In the genomic region with DNA sequence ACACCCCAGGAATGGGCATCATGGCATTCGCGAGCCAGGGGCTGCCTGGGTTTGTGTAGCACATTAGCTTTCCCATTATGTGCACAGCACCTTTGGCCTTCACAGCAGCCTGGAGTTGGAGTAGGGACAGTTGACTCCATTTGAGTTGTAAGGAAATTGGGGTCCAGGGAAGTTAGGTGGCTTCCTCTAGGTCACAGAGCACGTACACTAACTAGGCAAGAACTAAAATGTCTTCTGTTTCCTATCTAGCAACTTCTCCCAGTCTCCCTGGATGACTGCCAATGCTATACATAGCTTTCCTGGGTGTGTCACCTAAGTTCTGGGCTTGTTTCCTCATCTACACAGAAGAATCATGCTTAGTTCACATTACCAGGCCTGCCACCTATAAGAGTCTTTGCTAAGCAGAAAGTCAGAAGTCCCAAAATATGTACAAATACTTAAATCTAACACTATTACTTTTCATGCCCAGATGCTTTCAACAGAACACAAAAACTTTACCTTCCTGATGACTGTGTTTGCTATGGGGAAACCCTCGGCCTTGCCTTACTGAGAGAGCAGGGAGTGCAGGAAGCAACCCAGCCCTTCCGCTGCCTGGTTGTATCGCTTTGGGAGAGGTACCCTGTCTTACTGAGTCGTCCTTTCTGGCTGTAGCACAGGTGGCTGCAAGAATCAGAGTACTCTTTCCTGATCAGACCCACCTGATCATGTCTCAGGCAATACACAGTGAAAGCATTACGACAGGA, we compare ENCODE assay signal across 9 cellular contexts. TPM values are rescaled to one million over a fixed set of nuclear protein-coding genes. Genes with fewer than 3 reads are reported as not detected.
DNase-seq lines count a peak whose midpoint lies in the region; ATAC-seq and TF ChIP-seq lines count a peak whose summit lies in the region.
"Had no signal": no experiment of that assay in that cellular context is flagged by ENCODE, and none has a peak within 500 bp of the region (broad histone marks: within the 10 kb centered on the region; RNA-seq: fewer than 3 reads in every experiment).

No MANE protein-coding gene starts in this region.

- POLR2A ChIA-PET in CD4-positive, alpha-beta memory T cell (lab: Charles Lee; ENCODE audit: partially characterized antibody) = no interaction called here

- no peaks in the 10 kb centered on the region for H3K9me3 ChIP-seq in CD4-positive, alpha-beta memory T cell (ENCODE audit: control insufficient read depth in 1 of 2, low read length in 2 of 2)

- peak overlapping the region; percentile 61 to 71 for H3K4me3 Mint-ChIP-seq in CD14-positive monocyte
- no peak overlapping the region for H3K4me3 Mint-ChIP-seq in natural killer cell treated with Interleukin-12 subunit alpha and Interleukin-12 subunit beta and Interleukin-15 and Interleukin-18, amount 100 ng/mL, for 72 hours
- H3K4me3 Mint-ChIP-seq in CD4-positive, alpha-beta memory T cell = peak overlapping the region in 1 of 8 donors; percentile 12

- H3K4me1 ChIP-seq in CD4-positive, alpha-beta memory T cell (ENCODE audit: insufficient read depth, low read length) = peaks cover 29% of the 10 kb centered on the region

- no peak for TF ChIP-seq CTCF in CD14-positive monocyte (IDR thresholded peaks at IDR 0.05)

- no peak overlapping the region for H3K4me3 ChIP-seq in CD4-positive, alpha-beta memory T cell (ENCODE audit: low read length in 2 of 2)

- H3K36me3 Mint-ChIP-seq in CD14-positive monocyte = peaks cover 86 to 87% of the 10 kb centered on the region in 2 donors
- H3K36me3 Mint-ChIP-seq in natural killer cell treated with Interleukin-12 subunit alpha and Interleukin-12 subunit beta and Interleukin-15 and Interleukin-18, amount 100 ng/mL, for 72 hours = peaks cover 18% of the 10 kb centered on the region
- peaks cover 51 to 86% of the 10 kb centered on the region in 2 donors for H3K36me3 Mint-ChIP-seq in CD4-positive, alpha-beta memory T cell

- no peaks in the 10 kb centered on the region for H3K27me3 ChIP-seq in CD4-positive, alpha-beta memory T cell (ENCODE audit: insufficient read depth, low read length)

- H3K36me3 ChIP-seq in CD4-positive, alpha-beta memory T cell (ENCODE audit: insufficient read depth, low read length) = peaks cover 24% of the 10 kb centered on the region

- peaks cover 99% of the 10 kb centered on the region for H3K4me1 Mint-ChIP-seq in CD14-positive monocyte
- peaks cover 38 to 58% of the 10 kb centered on the region in 2 donors for H3K4me1 Mint-ChIP-seq in natural killer cell treated with Interleukin-12 subunit alpha and Interleukin-12 subunit beta and Interleukin-15 and Interleukin-18, amount 100 ng/mL, for 72 hours (ENCODE audit: low read depth in 2 of 2)
- peaks cover 33 to 74% (median 60%) of the 10 kb centered on the region in 4 donors for H3K4me1 Mint-ChIP-seq in CD4-positive, alpha-beta memory T cell

- DNase-seq in CD14-positive monocyte (ENCODE audit: low spot score) = peak; percentile 86
- DNase-seq in OCI-M1 (lab: John Stamatoyannopoulos, UW) = peak; percentile 82
- DNase-seq in epithelial cell of prostate (ENCODE audit: low read depth, low spot score) = peak; percentile 90
- no peak for DNase-seq in natural killer cell treated with Interleukin-12 subunit alpha and Interleukin-12 subunit beta and Interleukin-15 and Interleukin-18, amount 100 ng/mL, for 72 hours (ENCODE audit: low spot score)
- no peak for DNase-seq in CD4-positive, alpha-beta memory T cell
- no peak for DNase-seq in activated naive CD4-positive, alpha-beta T cell treated with anti-CD3 and anti-CD28 coated beads, Interleukin-2, amount 50 U/mL, for 16 hours

- H3K27me3 Mint-ChIP-seq in CD14-positive monocyte (ENCODE audit: low read depth in 3 of 3) = peaks cover 0 to 1% (median 1%) of the 10 kb centered on the region in 3 donors
- no peaks in the 10 kb centered on the region for H3K27me3 Mint-ChIP-seq in natural killer cell treated with Interleukin-12 subunit alpha and Interleukin-12 subunit beta and Interleukin-15 and Interleukin-18, amount 100 ng/mL, for 72 hours
- no peaks in the 10 kb centered on the region for H3K27me3 Mint-ChIP-seq in CD4-positive, alpha-beta memory T cell

- CTCF ChIA-PET in CD4-positive, alpha-beta memory T cell (lab: Charles Lee; ENCODE audit: partially characterized antibody) = no interaction called here

- peak overlapping the region; percentile 99 for H3K27ac ChIP-seq in epithelial cell of prostate
- H3K27ac ChIP-seq in CD4-positive, alpha-beta memory T cell (ENCODE audit: low read depth, low read length) = no peak overlapping the region
- H3K27ac ChIP-seq: VCaP had no signal

- no peak for ATAC-seq in natural killer cell treated with Interleukin-12 subunit alpha and Interleukin-12 subunit beta and Interleukin-15 and Interleukin-18, amount 100 ng/mL, for 72 hours
- ATAC-seq in HG02884 (IDR thresholded peaks at IDR 0.05; ENCODE audit: unreplicated experiment) (no peak), GM18858 (IDR thresholded peaks at IDR 0.05; ENCODE audit: unreplicated experiment) (no peak)

- H3K27ac Mint-ChIP-seq in CD14-positive monocyte = peak overlapping the region; percentile 94 to 99 (median 99)
- H3K27ac Mint-ChIP-seq in natural killer cell treated with Interleukin-12 subunit alpha and Interleukin-12 subunit beta and Interleukin-15 and Interleukin-18, amount 100 ng/mL, for 72 hours = peak overlapping the region; percentile 16 to 47
- H3K27ac Mint-ChIP-seq in CD4-positive, alpha-beta memory T cell = peak overlapping the region in 3 of 7 donors; percentile 7 to 78 (median 38)

- H3K9me3 Mint-ChIP-seq in CD14-positive monocyte = peaks cover 0 to 5% (median 0%) of the 10 kb centered on the region in 7 donors
- H3K9me3 Mint-ChIP-seq in natural killer cell treated with Interleukin-12 subunit alpha and Interleukin-12 subunit beta and Interleukin-15 and Interleukin-18, amount 100 ng/mL, for 72 hours = no peaks in the 10 kb centered on the region
- H3K9me3 Mint-ChIP-seq in CD4-positive, alpha-beta memory T cell = no peaks in the 10 kb centered on the region

- intact Hi-C loops in CD14-positive monocyte (cut with micrococcal nuclease) = no loop called here
- intact Hi-C loops in CD4-positive, alpha-beta memory T cell (cut with micrococcal nuclease) = no loop called here

RNA-seq across cellular contexts. Expression of a gene that starts 12.0 kb away (rescaled TPM):
- 100 to 1,000 TPM; 352 to 443 TPM for polyA plus RNA-seq in CD14-positive monocyte
- total RNA-seq in natural killer cell treated with Interleukin-12 subunit alpha and Interleukin-12 subunit beta and Interleukin-15 and Interleukin-18, amount 100 ng/mL, for 72 hours = 100 to 1,000 TPM; 163 to 252 TPM
- total RNA-seq in CD4-positive, alpha-beta memory T cell = 100 to 1,000 TPM; 100 to 104 TPM
- polyA plus RNA-seq in CD4-positive, alpha-beta memory T cell = 100 to 1,000 TPM; 112 to 181 TPM

Comparison
In these comparisons a context has a peak if more than half of its experiments do, and no peak if none do; other contexts are left out.
1. DNase-seq: peak in CD14-positive monocyte (single experiment), OCI-M1 (single experiment) and epithelial cell of prostate (single experiment); none in natural killer cell treated with Interleukin-12 subunit alpha and Interleukin-12 subunit beta and Interleukin-15 and Interleukin-18, amount 100 ng/mL, for 72 hours (single experiment), CD4-positive, alpha-beta memory T cell (0 of 5) and activated naive CD4-positive, alpha-beta T cell treated with anti-CD3 and anti-CD28 coated beads, Interleukin-2, amount 50 U/mL, for 16 hours (single experiment).